Comparison of ENCODE assay signal across 8 cellular contexts in genomic region chr4:124060261-124060918, GRCh38.
DNase-seq lines count a peak whose midpoint lies in the region; ATAC-seq and TF ChIP-seq lines count a peak whose summit lies in the region.

No MANE protein-coding gene starts in this region.

- peak; percentile 8 for DNase-seq in G401 (ENCODE audit: low spot score)
- peak; percentile 68 for DNase-seq in adipocyte (ENCODE audit: low read depth)
- DNase-seq in left kidney (ENCODE audit: low read depth, low spot score), result peak; percentile 15
- DNase-seq in upper lobe of left lung, result peak in 1 of 2 donors; percentile 47
- no peak for DNase-seq in stimulated activated naive CD4-positive, alpha-beta T cell (lab: John Stamatoyannopoulos, UW)
- DNase-seq in glomerular visceral epithelial cell (ENCODE audit: extremely low spot score), result no peak
- DNase-seq in NCI-H146 (lab: John Stamatoyannopoulos, UW), result no peak

- in situ Hi-C loops in G401 (cut with HindIII; ENCODE audit: low sequenced_read_pairs), result no loop called here

- TF ChIP-seq CTCF in upper lobe of left lung (IDR thresholded peaks at IDR 0.05), result no peak

- peaks cover 46% of the 10 kb centered on the region for H3K4me1 ChIP-seq in adipocyte (ENCODE audit: control insufficient read depth, insufficient read depth, low read length)
- peaks cover 10 to 20% (median 15%) of the 10 kb centered on the region in 4 donors for H3K4me1 ChIP-seq in upper lobe of left lung

- H3K4me3 ChIP-seq in adipocyte (ENCODE audit: low read length) (peak overlapping the region; percentile 46), upper lobe of left lung (no peak overlapping the region)

- ATAC-seq in HG03025 (IDR thresholded peaks at IDR 0.05; ENCODE audit: low FRiP score, unreplicated experiment), result peak; percentile 87
- peak; percentile 87 to 90 for ATAC-seq in upper lobe of left lung (ENCODE audit: low FRiP score in 2 of 2)

- H3K9ac ChIP-seq in adipocyte (ENCODE audit: low read length), result peak overlapping the region; percentile 86

- no peaks in the 10 kb centered on the region for H3K36me3 ChIP-seq in adipocyte (ENCODE audit: control insufficient read depth, insufficient read depth, low read length, severe bottlenecking)
- H3K36me3 ChIP-seq in upper lobe of left lung, result no peaks in the 10 kb centered on the region

- H3K9me3 ChIP-seq in adipocyte (ENCODE audit: control insufficient read depth, low read length) (peaks cover 6% of the 10 kb centered on the region), upper lobe of left lung (no peaks in the 10 kb centered on the region)

- no peaks in the 10 kb centered on the region for H3K27me3 ChIP-seq in adipocyte (replicated peaks; ENCODE audit: control insufficient read depth, insufficient read depth, low read length)
- H3K27me3 ChIP-seq in upper lobe of left lung, result no peaks in the 10 kb centered on the region

- H3K27ac ChIP-seq in upper lobe of left lung, result peak overlapping the region; percentile 51 to 78 (median 66)

- TF ChIP-seq EP300 in upper lobe of left lung (IDR thresholded peaks at IDR 0.05), result peak; percentile 44 to 95 (median 74)

- WGBS in upper lobe of left lung, 2 donors, result 2 to 4% methylated on average over 2 of the region's 2 CpGs

- TF ChIP-seq POLR2A in upper lobe of left lung (IDR thresholded peaks at IDR 0.05), result no peak

Comparison
In these comparisons a context has a peak if more than half of its experiments do, and no peak if none do; other contexts are left out.
1. DNase-seq: peak in G401 (single experiment), adipocyte (single experiment) and left kidney (single experiment); none in stimulated activated naive CD4-positive, alpha-beta T cell (0 of 6), glomerular visceral epithelial cell (single experiment) and NCI-H146 (single experiment).